Comparison of ENCODE assay signal across 7 cellular contexts in the genomic region with DNA sequence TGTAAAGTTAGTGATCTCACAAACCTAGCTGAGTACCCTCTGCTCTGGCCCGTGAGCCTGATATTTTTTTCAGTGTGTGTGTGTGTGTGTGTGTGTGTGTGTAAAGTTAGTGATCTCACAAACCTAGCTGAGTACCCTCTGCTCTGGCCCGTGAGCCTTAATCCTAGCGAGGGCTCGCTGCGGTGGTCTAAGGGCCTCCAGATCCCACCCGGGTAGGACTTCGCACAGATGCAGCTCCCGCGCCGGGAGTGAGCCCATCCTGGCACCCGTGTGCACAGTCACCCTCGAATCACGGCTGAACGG. TPM values are rescaled to one million over a fixed set of nuclear protein-coding genes. Genes with fewer than 3 reads are reported as not detected.
DNase-seq lines count a peak whose midpoint lies in the region; ATAC-seq and TF ChIP-seq lines count a peak whose summit lies in the region.
"Not testable (repeated sequence)": the region's sequence is repeated elsewhere in the genome, so short reads cannot be mapped to it uniquely, and the experiment has no call there.

No MANE protein-coding gene starts in this region.

- H3K9ac ChIP-seq in skeletal muscle satellite cell (ENCODE audit: low read depth, low read length): peak overlapping the region; percentile 98

- H3K4me1 Mint-ChIP-seq in mesothelial cell of epicardium: not testable (repeated sequence)

- not testable (repeated sequence) for H3K27me3 ChIP-seq in brain microvascular endothelial cell (replicated peaks); foreskin keratinocyte; skeletal muscle satellite cell (ENCODE audit: control insufficient read depth, insufficient read depth, low read length)

- peak overlapping the region; percentile 96 for H3K27ac Mint-ChIP-seq in mesothelial cell of epicardium

- not testable (repeated sequence) for H3K9me3 ChIP-seq in KOPT-K1 (ENCODE audit: insufficient read depth, low read length, poor library complexity, severe bottlenecking); skeletal muscle satellite cell (replicated peaks; ENCODE audit: low read length)

- peaks cover 16% of the 10 kb centered on the region for H3K36me3 ChIP-seq in KOPT-K1 (ENCODE audit: insufficient read depth, low read length)
- not testable (repeated sequence) for H3K36me3 ChIP-seq in brain microvascular endothelial cell (replicated peaks); skeletal muscle satellite cell (ENCODE audit: insufficient read depth, low read length)

- peak overlapping the region; percentile 89 for H3K4me2 ChIP-seq in skeletal muscle satellite cell (ENCODE audit: low read length)

- H3K4me1 ChIP-seq in foreskin keratinocyte: peaks cover 26% of the 10 kb centered on the region
- H3K4me1 ChIP-seq in skeletal muscle satellite cell (ENCODE audit: control insufficient read depth, insufficient read depth, low read length): not testable (repeated sequence)

- DNase-seq in GM13976 (ENCODE audit: low spot score): peak; percentile 69
- DNase-seq in activated CD4-positive, alpha-beta T cell treated with anti-CD3 and anti-CD28 coated beads for 1 hour: peak; percentile 38
- not testable (repeated sequence) for DNase-seq in brain microvascular endothelial cell; mesothelial cell of epicardium (ENCODE audit: low spot score in 2 of 2, unreplicated experiment in 2 of 2)
- peak in 1 of 2 donors; percentile 56 for DNase-seq in foreskin keratinocyte

- not testable (repeated sequence) for ATAC-seq in foreskin keratinocyte

- H3K4me3 ChIP-seq in brain microvascular endothelial cell (ENCODE audit: low read depth, low read length) (peak overlapping the region; percentile 84), skeletal muscle satellite cell (ENCODE audit: low read length) (peak overlapping the region; percentile 100)

- in situ Hi-C loops in GM13976 (cut with MboI; ENCODE audit: low sequenced_read_pairs, unreplicated experiment); brain microvascular endothelial cell (cut with HindIII; ENCODE audit: low pct_ligation_motif_present, low sequenced_read_pairs): not testable (repeated sequence)

- peak overlapping the region; percentile 95 for H3K4me3 Mint-ChIP-seq in mesothelial cell of epicardium

- peak overlapping the region; percentile 85 for H3K27ac ChIP-seq in KOPT-K1 (ENCODE audit: low read depth, low read length, poor library complexity, severe bottlenecking)
- peak overlapping the region; percentile 80 for H3K27ac ChIP-seq in brain microvascular endothelial cell
- H3K27ac ChIP-seq in foreskin keratinocyte: peak overlapping the region; percentile 95

- not testable (repeated sequence) for TF ChIP-seq CTCF in GM13976 (IDR thresholded peaks at IDR 0.05; ENCODE audit: borderline replicate concordance, control extremely low read depth, extremely low read depth, insufficient read depth, missing control alignments); brain microvascular endothelial cell (IDR thresholded peaks at IDR 0.05; ENCODE audit: low read depth, low read length, missing control alignments); foreskin keratinocyte (conservative IDR thresholded peaks at IDR 0.05); mesothelial cell of epicardium (IDR thresholded peaks at IDR 0.05; ENCODE audit: unreplicated experiment)

- not testable (repeated sequence) for H3K36me3 Mint-ChIP-seq in mesothelial cell of epicardium

- H3K9me3 Mint-ChIP-seq in mesothelial cell of epicardium: not testable (repeated sequence)

- H3K27me3 Mint-ChIP-seq in mesothelial cell of epicardium (ENCODE audit: low read depth): not testable (repeated sequence)

RNA-seq across cellular contexts. Expression of a gene that starts 0.7 kb away (rescaled TPM):
- 34.8 and 40.8 TPM in 2 replicates for total RNA-seq in foreskin keratinocyte
- polyA plus RNA-seq in foreskin keratinocyte: 55.6 and 62.4 TPM in 2 replicates
- total RNA-seq in mesothelial cell of epicardium: 17.5 to 18.5 TPM (median 17.6 TPM) in 3 replicates
- 4.8 and 8.4 TPM in 2 replicates for total RNA-seq in skeletal muscle satellite cell (2012; rRNA removed)

RNA-seq across cellular contexts. Expression of a gene that starts 20.8 kb away (rescaled TPM):
- 3.1 and 8.2 TPM in 2 replicates for total RNA-seq in foreskin keratinocyte
- polyA plus RNA-seq in foreskin keratinocyte: 2.4 and 6.1 TPM in 2 replicates
- total RNA-seq in mesothelial cell of epicardium: not detected in 3 replicates
- 7.9 TPM in 1 of 2 replicates, not detected in the other for total RNA-seq in skeletal muscle satellite cell (2012; rRNA removed)

RNA-seq across cellular contexts. Expression of a gene that starts 29.8 kb away (rescaled TPM):
- 66.2 and 67.7 TPM in 2 replicates for total RNA-seq in foreskin keratinocyte
- polyA plus RNA-seq in foreskin keratinocyte: 28.7 and 31.9 TPM in 2 replicates
- 37.3 to 40.0 TPM (median 38.8 TPM) in 3 replicates for total RNA-seq in mesothelial cell of epicardium
- 99.4 and 118 TPM in 2 replicates for total RNA-seq in skeletal muscle satellite cell (2012; rRNA removed)
